Comparison of ENCODE assay signal across 1 cellular context in the genomic region with DNA sequence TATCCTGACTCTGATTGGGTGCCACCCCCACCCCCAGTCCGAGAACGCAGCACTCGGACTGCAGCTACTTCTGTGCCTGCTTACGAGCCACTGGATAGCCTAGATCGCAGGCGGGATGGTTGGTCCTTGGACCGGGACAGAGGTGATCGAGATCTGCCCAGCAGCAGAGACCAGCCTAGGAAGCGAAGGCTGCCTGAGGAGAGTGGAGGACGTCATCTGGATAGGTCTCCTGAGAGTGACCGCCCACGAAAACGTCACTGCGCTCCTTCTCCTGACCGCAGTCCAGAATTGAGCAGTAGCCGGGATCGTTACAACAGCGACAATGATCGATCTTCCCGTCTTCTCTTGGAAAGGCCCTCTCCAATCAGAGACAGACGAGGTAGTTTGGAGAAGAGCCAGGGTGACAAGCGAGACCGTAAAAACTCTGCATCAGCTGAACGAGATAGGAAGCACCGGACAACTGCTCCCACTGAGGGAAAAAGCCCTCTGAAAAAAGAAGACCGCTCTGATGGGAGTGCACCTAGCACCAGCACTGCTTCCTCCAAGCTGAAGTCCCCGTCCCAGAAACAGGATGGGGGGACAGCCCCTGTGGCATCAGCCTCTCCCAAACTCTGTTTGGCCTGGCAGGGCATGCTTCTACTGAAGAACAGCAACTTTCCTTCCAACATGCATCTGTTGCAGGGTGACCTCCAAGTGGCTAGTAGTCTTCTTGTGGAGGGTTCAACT.
TF ChIP-seq lines count a peak whose summit lies in the region.

No MANE protein-coding gene starts in this region.

TF ChIP-seq in IMR-90, 13 proteins besides CTCF, POLR2A, EP300 and RAD21:
- TF ChIP-seq RCOR1 (IDR thresholded peaks at IDR 0.05; ENCODE audit: insufficient replicate concordance, low read length) (no peak), CEBPB (IDR thresholded peaks at IDR 0.05; ENCODE audit: low read depth, low read length) (no peak)
